8 cellular contexts compared by ENCODE assay signal in the genomic region with DNA sequence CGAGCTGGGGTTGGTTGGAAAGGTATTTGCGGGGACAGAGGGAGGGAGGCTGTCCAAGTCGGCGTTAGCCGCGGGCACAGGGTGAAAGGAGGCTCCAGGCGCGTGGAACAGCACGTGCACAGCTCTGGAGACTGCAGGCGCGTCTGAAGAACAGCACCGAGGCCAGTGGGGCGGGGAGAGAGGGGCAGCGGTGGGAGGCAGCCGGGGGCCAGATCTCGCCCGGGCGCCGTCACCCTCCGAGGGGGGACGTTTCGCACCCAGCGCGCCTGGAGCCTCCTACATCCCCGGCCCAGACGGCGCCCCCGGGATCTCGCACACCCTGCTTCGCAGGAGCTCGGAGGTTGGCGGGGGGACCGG.
A peak's percentile ranks its signal among the peaks of the same experiment; 100 is the strongest.
DNase-seq lines count a peak whose midpoint lies in the region; ATAC-seq, FAIRE-seq and TF ChIP-seq lines count a peak whose summit lies in the region.

No MANE protein-coding gene starts in this region.

- no peaks in the 10 kb centered on the region for H3K36me3 ChIP-seq in endothelial cell of umbilical vein (ENCODE audit: control insufficient read depth in 2 of 2, extremely low read depth in 1 of 2, insufficient read depth in 2 of 2, low read length in 2 of 2)
- no peaks in the 10 kb centered on the region for H3K36me3 ChIP-seq in rectal smooth muscle tissue (ENCODE audit: control insufficient read depth, insufficient read depth, low read length)

- H3K27me3 ChIP-seq in endothelial cell of umbilical vein (ENCODE audit: control insufficient read depth in 2 of 2, insufficient read depth in 2 of 2, low read length in 2 of 2), result peaks cover 4 to 5% of the 10 kb centered on the region in 2 experiments
- no peaks in the 10 kb centered on the region for H3K27me3 ChIP-seq in rectal smooth muscle tissue (ENCODE audit: control insufficient read depth, insufficient read depth, low read length)

- H3K4me3 ChIP-seq in LNCaP clone FGC (ENCODE audit: low read depth, low read length) (peak overlapping the region; percentile 51), endothelial cell of umbilical vein (replicated peaks in 1 of 3; ENCODE audit: insufficient read depth in 1 of 3, low read depth in 1 of 3, low read length in 3 of 3) (peak overlapping the region; percentile 54 to 91 (median 63)), rectal smooth muscle tissue (ENCODE audit: low read length) (peak overlapping the region; percentile 82)

- no TSS peak for BruUV-seq in endothelial cell of umbilical vein (replicated peaks; lab: Mats Ljungman, UMichigan)

- no peak overlapping the region for H3K27ac ChIP-seq in endothelial cell of umbilical vein (ENCODE audit: insufficient read depth, low read depth, low read length)
- H3K27ac ChIP-seq in rectal smooth muscle tissue (ENCODE audit: low read depth, low read length), result no peak overlapping the region

- intact Hi-C loops in endothelial cell of umbilical vein (cut with micrococcal nuclease), result no loop called here

- H4K20me1 ChIP-seq in endothelial cell of umbilical vein (replicated peaks; ENCODE audit: control insufficient read depth, extremely low read depth, insufficient read depth, low read length), result no peaks in the 10 kb centered on the region

- DNase-seq in LNCaP clone FGC (ENCODE audit: low read depth) (no peak), endothelial cell of umbilical vein (ENCODE audit: low read depth, low spot score) (no peak), islet precursor cell (no peak), putamen (ENCODE audit: low spot score) (no peak), NCI-H2196 treated with DMSO at 0.1 percent for 48 hours (lab: John Stamatoyannopoulos, UW; ENCODE audit: unreplicated experiment) (no peak)

- CTCF ChIA-PET in endothelial cell of umbilical vein (lab: Charles Lee), result interaction anchor here (1.0 to 10.1 kb wide), 5 partner anchors 11 to 479 kb away, joined by 3 to 408 read pairs (median 4); no protein-coding TSS in a partner anchor

- POLR2A ChIA-PET in endothelial cell of umbilical vein (lab: Charles Lee), result no interaction called here

- peak overlapping the region; percentile 72 for H3K4me2 ChIP-seq in endothelial cell of umbilical vein (ENCODE audit: insufficient read depth, low read length)

- H3K9ac ChIP-seq in endothelial cell of umbilical vein (replicated peaks; ENCODE audit: extremely low read depth, insufficient read depth, low read length) (no peak overlapping the region), rectal smooth muscle tissue (ENCODE audit: low read length) (no peak overlapping the region)

- no peaks in the 10 kb centered on the region for H3K9me3 ChIP-seq in endothelial cell of umbilical vein (replicated peaks; ENCODE audit: control insufficient read depth, insufficient read depth, low read length)

- ATAC-seq in GM19463 (IDR thresholded peaks at IDR 0.05; ENCODE audit: unreplicated experiment) (peak; percentile 5), HG03039 (IDR thresholded peaks at IDR 0.05; ENCODE audit: unreplicated experiment) (no peak)

- FAIRE-seq in endothelial cell of umbilical vein (lab: Jason Lieb, UNC), result no peak

- no peak for TF ChIP-seq POLR2A in endothelial cell of umbilical vein (IDR thresholded peaks at IDR 0.05; ENCODE audit: low read depth, low read length)

- H3K4me1 ChIP-seq in endothelial cell of umbilical vein (ENCODE audit: control insufficient read depth, extremely low read depth, insufficient read depth, low read length), result peaks cover 7% of the 10 kb centered on the region
- H3K4me1 ChIP-seq in rectal smooth muscle tissue (ENCODE audit: control insufficient read depth, insufficient read depth, low read length), result no peaks in the 10 kb centered on the region

- no peak for TF ChIP-seq CTCF in LNCaP clone FGC (IDR thresholded peaks at IDR 0.05; ENCODE audit: control insufficient read depth, extremely low read depth, insufficient read depth)
- no peak for TF ChIP-seq CTCF in endothelial cell of umbilical vein (IDR thresholded peaks at IDR 0.05; ENCODE audit: extremely low read depth in 1 of 2, insufficient read depth in 1 of 2, low read depth in 1 of 2, low read length in 2 of 2)

- peak overlapping the region; percentile 99 for H2AFZ ChIP-seq in endothelial cell of umbilical vein (ENCODE audit: low read depth, low read length)

- dilution Hi-C loops in endothelial cell of umbilical vein (cut with MboI; ENCODE audit: extremely low pct_ligation_motif_present, low sequenced_read_pairs), result no loop called here

- H3K79me2 ChIP-seq in endothelial cell of umbilical vein (ENCODE audit: control insufficient read depth, insufficient read depth, low read length), result no peaks in the 10 kb centered on the region

- no peaks in the 10 kb centered on the region for H3K9me1 ChIP-seq in endothelial cell of umbilical vein (replicated peaks; ENCODE audit: control insufficient read depth, extremely low read depth, insufficient read depth, low read length)

TF ChIP-seq in endothelial cell of umbilical vein, 7 proteins besides CTCF, POLR2A, EP300 and RAD21:
- TF ChIP-seq JUN (IDR thresholded peaks at IDR 0.05; ENCODE audit: borderline replicate concordance, insufficient read depth, insufficient read length, low read depth) (no peak), FOS (IDR thresholded peaks at IDR 0.05; ENCODE audit: borderline replicate concordance, insufficient read depth, low read length) (no peak), POLR2AphosphoS5 (IDR thresholded peaks at IDR 0.05; ENCODE audit: insufficient read depth, low read depth, low read length) (no peak), GATA2 (IDR thresholded peaks at IDR 0.05; ENCODE audit: insufficient read depth, insufficient read length, low read depth, low read length) (no peak), MYC (IDR thresholded peaks at IDR 0.05; ENCODE audit: low read depth, low read length) (no peak), EZH2 (IDR thresholded peaks at IDR 0.05; ENCODE audit: borderline replicate concordance, low read depth, low read length, severe bottlenecking) (no peak)
- TF ChIP-seq, protein P1, sequence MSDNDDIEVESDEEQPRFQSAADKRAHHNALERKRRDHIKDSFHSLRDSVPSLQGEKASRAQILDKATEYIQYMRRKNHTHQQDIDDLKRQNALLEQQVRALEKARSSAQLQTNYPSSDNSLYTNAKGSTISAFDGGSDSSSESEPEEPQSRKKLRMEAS (IDR thresholded peaks at IDR 0.05; ENCODE audit: insufficient read depth, insufficient read length), result no peak
